ENCODE assay signal across 8 cellular contexts in genomic region chr3:172808969-172809546, GRCh38. TPM values are rescaled to one million over a fixed set of nuclear protein-coding genes. Genes with fewer than 3 reads are reported as not detected.
DNase-seq lines count a peak whose midpoint lies in the region; ATAC-seq, FAIRE-seq and TF ChIP-seq lines count a peak whose summit lies in the region.

No MANE protein-coding gene starts in this region.

- no peaks in the 10 kb centered on the region for H3K36me3 ChIP-seq in CD4-positive, alpha-beta memory T cell (ENCODE audit: insufficient read depth, low read length)
- no peaks in the 10 kb centered on the region for H3K36me3 ChIP-seq in pancreas

- H3K27ac ChIP-seq in CD4-positive, alpha-beta memory T cell (ENCODE audit: low read depth, low read length): no peak overlapping the region
- no peak overlapping the region for H3K27ac ChIP-seq in pancreas

- peak in 3 of 4 donors; percentile 50 to 54 (median 54) for ATAC-seq in pancreas
- ATAC-seq in GM21423 (IDR thresholded peaks at IDR 0.05; ENCODE audit: unreplicated experiment): no peak

- H3K9me3 ChIP-seq in CD4-positive, alpha-beta memory T cell (ENCODE audit: control insufficient read depth in 1 of 2, low read length in 2 of 2): no peaks in the 10 kb centered on the region
- H3K9me3 ChIP-seq in pancreas: no peaks in the 10 kb centered on the region

- TF ChIP-seq CTCF in pancreas (IDR thresholded peaks at IDR 0.05): peak in 2 of 4 donors; percentile 21 to 35

- H3K9me3 Mint-ChIP-seq in CD4-positive, alpha-beta memory T cell: no peaks in the 10 kb centered on the region

- no peak overlapping the region for H3K27ac Mint-ChIP-seq in CD4-positive, alpha-beta memory T cell

- POLR2A ChIA-PET in CD4-positive, alpha-beta memory T cell (lab: Charles Lee; ENCODE audit: partially characterized antibody): no interaction called here

- peak in 4 of 5 donors; percentile 7 to 28 (median 12) for DNase-seq in CD4-positive, alpha-beta memory T cell
- DNase-seq in H54 (ENCODE audit: insufficient read length, low spot score): no peak
- DNase-seq in NCI-H345 (lab: John Stamatoyannopoulos, UW): peak; percentile 0
- peak; percentile 73 for DNase-seq in dermis blood vessel endothelial cell
- DNase-seq in pancreas: no peak
- DNase-seq in GM19240 (ENCODE audit: insufficient read length, low spot score): no peak
- DNase-seq in occipital lobe (lab: John Stamatoyannopoulos, UW): no peak

- intact Hi-C loops in CD4-positive, alpha-beta memory T cell (cut with micrococcal nuclease): no loop called here
- intact Hi-C loops in pancreas (cut with DNase I): no loop called here

- H3K27me3 ChIP-seq in CD4-positive, alpha-beta memory T cell (ENCODE audit: insufficient read depth, low read length): no peaks in the 10 kb centered on the region
- H3K27me3 ChIP-seq in pancreas: no peaks in the 10 kb centered on the region

- TF ChIP-seq POLR2A in H54 (IDR thresholded peaks at IDR 0.05; ENCODE audit: low read depth, low read length): no peak

- no peak overlapping the region for H3K4me3 Mint-ChIP-seq in CD4-positive, alpha-beta memory T cell

- H3K4me1 ChIP-seq in CD4-positive, alpha-beta memory T cell (ENCODE audit: insufficient read depth, low read length): no peaks in the 10 kb centered on the region
- H3K4me1 ChIP-seq in pancreas: peaks cover 0 to 4% (median 0%) of the 10 kb centered on the region in 3 donors

- H3K27me3 Mint-ChIP-seq in CD4-positive, alpha-beta memory T cell: no peaks in the 10 kb centered on the region

- 36 to 40% methylated on average over 4 of the region's 4 CpGs for WGBS in pancreas, 2 donors

- FAIRE-seq in H54 (lab: Jason Lieb, UNC): peak; percentile 45
- FAIRE-seq in pancreas (lab: Jason Lieb, UNC): peak; percentile 57

- no peak overlapping the region for H3K4me3 ChIP-seq in CD4-positive, alpha-beta memory T cell (ENCODE audit: low read length in 2 of 2)
- no peak overlapping the region for H3K4me3 ChIP-seq in pancreas

- CTCF ChIA-PET in CD4-positive, alpha-beta memory T cell (lab: Charles Lee; ENCODE audit: partially characterized antibody): interaction anchor here (1.0 kb wide), 1 partner anchor 13 kb away, joined by 4 read pairs; no protein-coding TSS in a partner anchor

- H3K4me1 Mint-ChIP-seq in CD4-positive, alpha-beta memory T cell: no peaks in the 10 kb centered on the region

- peaks cover 4% of the 10 kb centered on the region in 2 donors for H3K36me3 Mint-ChIP-seq in CD4-positive, alpha-beta memory T cell

RNA-seq across cellular contexts. Expression of gene ECT2, which starts 58.5 kb away (rescaled TPM):
- 1 to 10 TPM; 2.4 to 2.9 TPM for total RNA-seq in CD4-positive, alpha-beta memory T cell
- 1 to 10 TPM; 1.2 to 2.4 TPM for polyA plus RNA-seq in CD4-positive, alpha-beta memory T cell
- total RNA-seq in dermis blood vessel endothelial cell (34.0 and 55.3 TPM in 2 replicates), pancreas (1 to 10 TPM in 4 of 6 donors, under 1 TPM in 2; 0.74 to 7.0 (median 2.7) TPM), occipital lobe (12.6 TPM)
- 1 to 10 TPM; 1.3 to 2.0 TPM for polyA plus RNA-seq in pancreas

Comparison
In these comparisons a context has a peak if more than half of its experiments do, and no peak if none do; other contexts are left out.
1. DNase-seq: peak in CD4-positive, alpha-beta memory T cell (4 of 5), NCI-H345 (single experiment) and dermis blood vessel endothelial cell (single experiment); none in H54 (single experiment), pancreas (0 of 6), GM19240 (single experiment) and occipital lobe (single experiment).